20 cellular contexts compared by ENCODE assay signal in genomic region chr10:13120786-13121499, GRCh38. TPM values are rescaled to one million over a fixed set of nuclear protein-coding genes. Genes with fewer than 3 reads are reported as not detected.
DNase-seq lines count a peak whose midpoint lies in the region; ATAC-seq, FAIRE-seq and TF ChIP-seq lines count a peak whose summit lies in the region.
"Had no signal": no experiment of that assay in that cellular context is flagged by ENCODE, and none has a peak within 500 bp of the region (broad histone marks: within the 10 kb centered on the region; RNA-seq: fewer than 3 reads in every experiment).

No MANE protein-coding gene starts in this region.

- WGBS in esophagus squamous epithelium, 2 donors: 77 to 84% methylated on average over 9 to 10 of the region's 10 CpGs

- no peak overlapping the region for H3K4me3 ChIP-seq in GM23338
- no peak overlapping the region for H3K4me3 ChIP-seq in esophagus squamous epithelium
- H3K4me3 ChIP-seq in neural progenitor cell: no peak overlapping the region
- H3K4me3 ChIP-seq: BLaER1 treated with 17β-estradiol and CSF1 and Interleukin-3, amounts not matched to agents 10 nM and 100 nM; dorsolateral prefrontal cortex; stomach had no signal

- no peaks in the 10 kb centered on the region for H3K79me2 ChIP-seq in GM23338 (replicated peaks; ENCODE audit: insufficient read depth)
- H3K79me2 ChIP-seq in neural progenitor cell (ENCODE audit: low read depth): no peaks in the 10 kb centered on the region

- no peak overlapping the region for H3K4me3 Mint-ChIP-seq in GM23338
- H3K4me3 Mint-ChIP-seq in neural progenitor cell: no peak overlapping the region
- H3K4me3 Mint-ChIP-seq: activated naive CD4-positive, alpha-beta T cell treated with anti-CD3 and anti-CD28 coated beads, Interleukin-2, amount 10 ng/mL, durations not matched to agents 7 days and 5 days; brain had no signal

- no peaks in the 10 kb centered on the region for H4K20me1 ChIP-seq in GM23338 (replicated peaks; ENCODE audit: insufficient read depth)
- H4K20me1 ChIP-seq in neural progenitor cell (ENCODE audit: low read depth): no peaks in the 10 kb centered on the region

- no peaks in the 10 kb centered on the region for H3K27me3 ChIP-seq in GM23338 (ENCODE audit: insufficient read depth)
- no peaks in the 10 kb centered on the region for H3K27me3 ChIP-seq in esophagus squamous epithelium
- no peaks in the 10 kb centered on the region for H3K27me3 ChIP-seq in neural progenitor cell
- H3K27me3 ChIP-seq: dorsolateral prefrontal cortex, foreskin keratinocyte, stomach had no signal

- no peaks in the 10 kb centered on the region for H3K4me1 ChIP-seq in GM23338 (ENCODE audit: insufficient read depth)
- H3K4me1 ChIP-seq in esophagus squamous epithelium: peaks cover 0 to 28% (median 0%) of the 10 kb centered on the region in 3 donors
- peaks cover 12% of the 10 kb centered on the region for H3K4me1 ChIP-seq in neural progenitor cell
- H3K4me1 ChIP-seq: foreskin keratinocyte had no signal

- H2AFZ ChIP-seq in GM23338: no peak overlapping the region
- no peak overlapping the region for H2AFZ ChIP-seq in neural progenitor cell (replicated peaks)

- ATAC-seq in GM23338 (no peak; the same call in 2 of the 3 replicates), GM21528 (IDR thresholded peaks at IDR 0.05; ENCODE audit: low FRiP score, unreplicated experiment) (no peak)
- ATAC-seq: foreskin keratinocyte, PC-3 had no signal

- FAIRE-seq in RCC 7860 (lab: Jason Lieb, UNC): no peak

- H3F3A ChIP-seq in GM23338 (replicated peaks; ENCODE audit: low read depth) (peaks cover 4% of the 10 kb centered on the region; the same call in 1 of the 2 replicates), neural progenitor cell (ENCODE audit: low read depth) (peaks cover 10% of the 10 kb centered on the region)

- H3K4me2 ChIP-seq in GM23338 (no peak overlapping the region), neural progenitor cell (peak overlapping the region; percentile 62)
- H3K4me2 ChIP-seq: SK-N-SH had no signal

- intact Hi-C loops in esophagus squamous epithelium (cut with DNase I): no loop called here

- TF ChIP-seq CTCF in GM23338 (conservative IDR thresholded peaks at IDR 0.05; ENCODE audit: low read depth in 2 of 2) (no peak), esophagus squamous epithelium (IDR thresholded peaks at IDR 0.05) (no peak), neural progenitor cell (IDR thresholded peaks at IDR 0.05) (no peak)

- H3K9me2 ChIP-seq in GM23338 (ENCODE audit: insufficient read depth): no peaks in the 10 kb centered on the region
- H3K9me2 ChIP-seq: SK-N-SH had no signal

- H3K9ac ChIP-seq in neural progenitor cell: no peak overlapping the region
- H3K9ac ChIP-seq: BLaER1 treated with 17β-estradiol and CSF1 and Interleukin-3, amounts not matched to agents 10 nM and 100 nM; SK-N-SH had no signal

- TF ChIP-seq POLR2A in esophagus squamous epithelium (IDR thresholded peaks at IDR 0.05): no peak

- H3K9me3 ChIP-seq in esophagus squamous epithelium (no peaks in the 10 kb centered on the region), neural progenitor cell (ENCODE audit: low read depth) (no peaks in the 10 kb centered on the region)
- H3K9me3 ChIP-seq: SK-N-SH, stomach had no signal

- H3K4me1 Mint-ChIP-seq in GM23338: 0 out of 3 replicates have a peak, but pooled peaks cover 5% of the 10 kb centered on the region
- peaks cover 6% of the 10 kb centered on the region for H3K4me1 Mint-ChIP-seq in neural progenitor cell
- H3K4me1 Mint-ChIP-seq: brain had no signal

- H3K36me3 ChIP-seq in GM23338 (ENCODE audit: insufficient read depth) (peaks cover 5% of the 10 kb centered on the region; the same call in 1 of the 2 replicates), esophagus squamous epithelium (peaks cover 4 to 100% (median 18%) of the 10 kb centered on the region in 3 donors), neural progenitor cell (no peaks in the 10 kb centered on the region)

- H3K36me3 Mint-ChIP-seq in GM23338 (ENCODE audit: low read depth) (no peaks in the 10 kb centered on the region; the same call in 2 of the 3 replicates), neural progenitor cell (no peaks in the 10 kb centered on the region)

- no peak for DNase-seq in GM23338 (ENCODE audit: low spot score)
- DNase-seq in NCI-H82 (lab: John Stamatoyannopoulos, UW): peak; percentile 90
- no peak for DNase-seq in esophagus squamous epithelium (lab: John Stamatoyannopoulos, UW)
- DNase-seq in neural progenitor cell (ENCODE audit: low spot score): no peak
- no peak for DNase-seq in RCC 7860 (ENCODE audit: low spot score)
- no peak for DNase-seq in ureter (ENCODE audit: low spot score)
- no peak for DNase-seq in DMS 273 (lab: John Stamatoyannopoulos, UW; ENCODE audit: unreplicated experiment)
- DNase-seq: activated naive CD4-positive, alpha-beta T cell treated with anti-CD3 and anti-CD28 coated beads, Interleukin-2, amount 10 ng/mL, durations not matched to agents 7 days and 5 days; dorsolateral prefrontal cortex; foreskin keratinocyte; NCI-H1417; NCI-H2227 treated with DMSO at 0.1 percent for 48 hours; nucleus accumbens; PC-3; SK-N-SH; stomach had no signal

- H3K27ac Mint-ChIP-seq in GM23338: peak overlapping the region; percentile 12; the same call in 1 of the 2 replicates
- no peak overlapping the region for H3K27ac Mint-ChIP-seq in neural progenitor cell
- H3K27ac Mint-ChIP-seq: activated naive CD4-positive, alpha-beta T cell treated with anti-CD3 and anti-CD28 coated beads, Interleukin-2, amount 10 ng/mL, durations not matched to agents 7 days and 5 days; brain had no signal

- H3K27ac ChIP-seq in GM23338 (ENCODE audit: low read depth) (no peak overlapping the region), esophagus squamous epithelium (peak overlapping the region in 3 of 4 donors; percentile 11 to 29 (median 19)), neural progenitor cell (no peak overlapping the region)
- H3K27ac ChIP-seq: BLaER1 treated with 17β-estradiol and CSF1 and Interleukin-3, amounts not matched to agents 10 nM and 100 nM; dorsolateral prefrontal cortex; foreskin keratinocyte; VCaP had no signal

- no peaks in the 10 kb centered on the region for H3K9me3 Mint-ChIP-seq in GM23338
- H3K9me3 Mint-ChIP-seq in neural progenitor cell: no peaks in the 10 kb centered on the region
- H3K9me3 Mint-ChIP-seq: activated naive CD4-positive, alpha-beta T cell treated with anti-CD3 and anti-CD28 coated beads, Interleukin-2, amount 10 ng/mL, durations not matched to agents 7 days and 5 days; brain had no signal

- H3K27me3 Mint-ChIP-seq in GM23338 (ENCODE audit: insufficient read depth, low read depth, poor library complexity): no peaks in the 10 kb centered on the region
- peaks cover 2% of the 10 kb centered on the region for H3K27me3 Mint-ChIP-seq in neural progenitor cell (ENCODE audit: insufficient read depth, low read depth)
- H3K27me3 Mint-ChIP-seq: activated naive CD4-positive, alpha-beta T cell treated with anti-CD3 and anti-CD28 coated beads, Interleukin-2, amount 10 ng/mL, durations not matched to agents 7 days and 5 days; brain had no signal

TF ChIP-seq in GM23338, 12 proteins besides CTCF, POLR2A, EP300 and RAD21 (continues in another document):
- TF ChIP-seq ETS1 (IDR thresholded peaks at IDR 0.05) (no peak), STAT1 (IDR thresholded peaks at IDR 0.05; ENCODE audit: unreplicated experiment) (no peak), EZH2 (IDR thresholded peaks at IDR 0.05; ENCODE audit: low read depth, unreplicated experiment) (no peak), NANOG (IDR thresholded peaks at IDR 0.05; ENCODE audit: borderline replicate concordance) (no peak), ZNF114 (CRISPR knock-in tag; IDR thresholded peaks at IDR 0.05) (no peak), ZNF331 (CRISPR knock-in tag; IDR thresholded peaks at IDR 0.05; ENCODE audit: low read depth) (no peak), CREB1 (CRISPR knock-in tag; IDR thresholded peaks at IDR 0.05; ENCODE audit: low read depth) (no peak), POLR2AphosphoS5 (IDR thresholded peaks at IDR 0.05; ENCODE audit: low read depth) (no peak)

RNA-seq across cellular contexts. Expression of gene OPTN, which starts 21.0 kb away (rescaled TPM):
- 6.0 and 6.8 TPM in 2 replicates for total RNA-seq in GM23338 (2014; rRNA removed; shearing (Covaris generic))
- polyA plus RNA-seq in GM23338 (2016; fragmentation: Nextera tagmentation; extraction: Ambion mirVana): 11.0 and 13.0 TPM in 2 replicates
- total RNA-seq in esophagus squamous epithelium (10 to 100 TPM; 23.3 to 46.9 (median 33.6) TPM), neural progenitor cell (ENCODE audit: low replicate concordance) (13.9 and 15.4 TPM in 2 replicates), ureter (49.9 TPM)

RNA-seq across cellular contexts. Expression of gene MCM10, which starts 40.4 kb away (rescaled TPM):
- 30.7 and 38.2 TPM in 2 replicates for total RNA-seq in GM23338 (2014; rRNA removed; shearing (Covaris generic))
- 33.4 and 43.0 TPM in 2 replicates for polyA plus RNA-seq in GM23338 (2016; fragmentation: Nextera tagmentation; extraction: Ambion mirVana)
- total RNA-seq in esophagus squamous epithelium: 1 to 10 TPM; 2.3 to 9.2 (median 4.0) TPM
- total RNA-seq in neural progenitor cell (ENCODE audit: low replicate concordance): 38.2 and 44.5 TPM in 2 replicates
- 1.6 TPM for total RNA-seq in ureter

Comparison
In these comparisons a context has a peak if more than half of its experiments do, and no peak if none do; other contexts are left out.
1. H3K27ac ChIP-seq: peak in esophagus squamous epithelium (3 of 4); none in GM23338 (single experiment) and neural progenitor cell (single experiment).